1 cellular context compared by ENCODE assay signal in the genomic region with DNA sequence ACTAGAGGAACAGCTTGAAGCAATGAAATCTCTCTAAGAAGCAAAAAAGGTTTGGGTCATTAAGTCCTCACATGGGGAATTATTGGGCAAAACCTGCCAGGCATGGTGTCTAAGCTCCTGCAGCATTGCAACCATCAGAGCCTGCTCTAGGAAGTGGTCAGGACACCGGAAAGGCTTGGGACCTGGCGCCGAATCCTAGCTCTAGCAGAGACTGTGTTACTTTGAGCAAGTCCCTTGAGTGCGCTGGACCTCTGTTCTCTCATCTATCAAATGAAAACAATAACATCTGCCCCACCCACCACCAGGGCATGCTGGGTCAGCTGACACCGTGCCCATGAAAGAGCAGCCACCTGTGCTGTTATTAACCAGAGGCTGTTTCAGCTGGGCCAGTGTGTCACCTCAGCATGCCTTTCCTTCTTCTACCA.
TF ChIP-seq lines count a peak whose summit lies in the region.

No MANE protein-coding gene starts in this region.

TF ChIP-seq in HepG2, 621 proteins besides CTCF, POLR2A, EP300 and RAD21 (continued from another document and continues in another):
- TF ChIP-seq, protein P1, sequence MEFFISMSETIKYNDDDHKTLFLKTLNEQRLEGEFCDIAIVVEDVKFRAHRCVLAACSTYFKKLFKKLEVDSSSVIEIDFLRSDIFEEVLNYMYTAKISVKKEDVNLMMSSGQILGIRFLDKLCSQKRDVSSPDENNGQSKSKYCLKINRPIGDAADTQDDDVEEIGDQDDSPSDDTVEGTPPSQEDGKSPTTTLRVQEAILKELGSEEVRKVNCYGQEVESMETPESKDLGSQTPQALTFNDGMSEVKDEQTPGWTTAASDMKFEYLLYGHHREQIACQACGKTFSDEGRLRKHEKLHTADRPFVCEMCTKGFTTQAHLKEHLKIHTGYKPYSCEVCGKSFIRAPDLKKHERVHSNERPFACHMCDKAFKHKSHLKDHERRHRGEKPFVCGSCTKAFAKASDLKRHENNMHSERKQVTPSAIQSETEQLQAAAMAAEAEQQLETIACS (CRISPR knock-in tag; IDR thresholded peaks at IDR 0.05), result no peak
- TF ChIP-seq, protein P2, sequence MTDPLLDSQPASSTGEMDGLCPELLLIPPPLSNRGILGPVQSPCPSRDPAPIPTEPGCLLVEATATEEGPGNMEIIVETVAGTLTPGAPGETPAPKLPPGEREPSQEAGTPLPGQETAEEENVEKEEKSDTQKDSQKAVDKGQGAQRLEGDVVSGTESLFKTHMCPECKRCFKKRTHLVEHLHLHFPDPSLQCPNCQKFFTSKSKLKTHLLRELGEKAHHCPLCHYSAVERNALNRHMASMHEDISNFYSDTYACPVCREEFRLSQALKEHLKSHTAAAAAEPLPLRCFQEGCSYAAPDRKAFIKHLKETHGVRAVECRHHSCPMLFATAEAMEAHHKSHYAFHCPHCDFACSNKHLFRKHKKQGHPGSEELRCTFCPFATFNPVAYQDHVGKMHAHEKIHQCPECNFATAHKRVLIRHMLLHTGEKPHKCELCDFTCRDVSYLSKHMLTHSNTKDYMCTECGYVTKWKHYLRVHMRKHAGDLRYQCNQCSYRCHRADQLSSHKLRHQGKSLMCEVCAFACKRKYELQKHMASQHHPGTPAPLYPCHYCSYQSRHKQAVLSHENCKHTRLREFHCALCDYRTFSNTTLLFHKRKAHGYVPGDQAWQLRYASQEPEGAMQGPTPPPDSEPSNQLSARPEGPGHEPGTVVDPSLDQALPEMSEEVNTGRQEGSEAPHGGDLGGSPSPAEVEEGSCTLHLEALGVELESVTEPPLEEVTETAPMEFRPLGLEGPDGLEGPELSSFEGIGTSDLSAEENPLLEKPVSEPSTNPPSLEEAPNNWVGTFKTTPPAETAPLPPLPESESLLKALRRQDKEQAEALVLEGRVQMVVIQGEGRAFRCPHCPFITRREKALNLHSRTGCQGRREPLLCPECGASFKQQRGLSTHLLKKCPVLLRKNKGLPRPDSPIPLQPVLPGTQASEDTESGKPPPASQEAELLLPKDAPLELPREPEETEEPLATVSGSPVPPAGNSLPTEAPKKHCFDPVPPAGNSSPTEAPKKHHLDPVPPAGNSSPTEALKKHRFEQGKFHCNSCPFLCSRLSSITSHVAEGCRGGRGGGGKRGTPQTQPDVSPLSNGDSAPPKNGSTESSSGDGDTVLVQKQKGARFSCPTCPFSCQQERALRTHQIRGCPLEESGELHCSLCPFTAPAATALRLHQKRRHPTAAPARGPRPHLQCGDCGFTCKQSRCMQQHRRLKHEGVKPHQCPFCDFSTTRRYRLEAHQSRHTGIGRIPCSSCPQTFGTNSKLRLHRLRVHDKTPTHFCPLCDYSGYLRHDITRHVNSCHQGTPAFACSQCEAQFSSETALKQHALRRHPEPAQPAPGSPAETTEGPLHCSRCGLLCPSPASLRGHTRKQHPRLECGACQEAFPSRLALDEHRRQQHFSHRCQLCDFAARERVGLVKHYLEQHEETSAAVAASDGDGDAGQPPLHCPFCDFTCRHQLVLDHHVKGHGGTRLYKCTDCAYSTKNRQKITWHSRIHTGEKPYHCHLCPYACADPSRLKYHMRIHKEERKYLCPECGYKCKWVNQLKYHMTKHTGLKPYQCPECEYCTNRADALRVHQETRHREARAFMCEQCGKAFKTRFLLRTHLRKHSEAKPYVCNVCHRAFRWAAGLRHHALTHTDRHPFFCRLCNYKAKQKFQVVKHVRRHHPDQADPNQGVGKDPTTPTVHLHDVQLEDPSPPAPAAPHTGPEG (CRISPR knock-in tag; IDR thresholded peaks at IDR 0.05), result no peak
- TF ChIP-seq SMYD3 (CRISPR knock-in tag; IDR thresholded peaks at IDR 0.05) (0 out of 2 replicates have a peak, but pooled peaks have one; percentile 67), MEIS2 (CRISPR knock-in tag; IDR thresholded peaks at IDR 0.05) (no peak), ZNF616 (CRISPR knock-in tag; IDR thresholded peaks at IDR 0.05; ENCODE audit: low read depth) (no peak), ZNF546 (CRISPR knock-in tag; conservative IDR thresholded peaks at IDR 0.05) (no peak), TBL1XR1 (IDR thresholded peaks at IDR 0.05; ENCODE audit: borderline replicate concordance, low read length, partially characterized antibody) (no peak), ZNF101 (CRISPR knock-in tag; IDR thresholded peaks at IDR 0.05; ENCODE audit: borderline replicate concordance, low read depth) (no peak), ZNF557 (CRISPR knock-in tag; IDR thresholded peaks at IDR 0.05) (no peak), RFXANK (CRISPR knock-in tag; IDR thresholded peaks at IDR 0.05) (no peak), ZNF782 (CRISPR knock-in tag; IDR thresholded peaks at IDR 0.05; ENCODE audit: borderline replicate concordance) (no peak), HMGA1 (CRISPR knock-in tag; conservative IDR thresholded peaks at IDR 0.05) (no peak), PRPF4 (IDR thresholded peaks at IDR 0.05; ENCODE audit: low read depth, low read length, poor library complexity, severe bottlenecking) (no peak), ZNF781 (CRISPR knock-in tag; IDR thresholded peaks at IDR 0.05; ENCODE audit: borderline replicate concordance, not compliant biosample characterization) (peak; percentile 6), CHCHD3 (CRISPR knock-in tag; IDR thresholded peaks at IDR 0.05) (no peak), TGIF2 (CRISPR knock-in tag; IDR thresholded peaks at IDR 0.05) (no peak), KDM5A (IDR thresholded peaks at IDR 0.05; ENCODE audit: borderline replicate concordance, low read length) (no peak), EZH2 (conservative IDR thresholded peaks at IDR 0.05; ENCODE audit: low read depth, low read length) (no peak), ZFP41 (CRISPR knock-in tag; IDR thresholded peaks at IDR 0.05; ENCODE audit: borderline replicate concordance) (no peak), RBFOX2 (IDR thresholded peaks at IDR 0.05; ENCODE audit: low read depth, low read length) (no peak), GTF3A (CRISPR knock-in tag; conservative IDR thresholded peaks at IDR 0.05) (no peak), ZNF674 (CRISPR knock-in tag; IDR thresholded peaks at IDR 0.05; ENCODE audit: low read depth) (no peak), PAWR (CRISPR knock-in tag; IDR thresholded peaks at IDR 0.05; ENCODE audit: borderline replicate concordance) (no peak), DNMT1 (CRISPR knock-in tag; IDR thresholded peaks at IDR 0.05) (no peak), RBAK (CRISPR knock-in tag; IDR thresholded peaks at IDR 0.05) (no peak), EEA1 (CRISPR knock-in tag; IDR thresholded peaks at IDR 0.05; ENCODE audit: borderline replicate concordance) (no peak)
- TF ChIP-seq, protein P3, sequence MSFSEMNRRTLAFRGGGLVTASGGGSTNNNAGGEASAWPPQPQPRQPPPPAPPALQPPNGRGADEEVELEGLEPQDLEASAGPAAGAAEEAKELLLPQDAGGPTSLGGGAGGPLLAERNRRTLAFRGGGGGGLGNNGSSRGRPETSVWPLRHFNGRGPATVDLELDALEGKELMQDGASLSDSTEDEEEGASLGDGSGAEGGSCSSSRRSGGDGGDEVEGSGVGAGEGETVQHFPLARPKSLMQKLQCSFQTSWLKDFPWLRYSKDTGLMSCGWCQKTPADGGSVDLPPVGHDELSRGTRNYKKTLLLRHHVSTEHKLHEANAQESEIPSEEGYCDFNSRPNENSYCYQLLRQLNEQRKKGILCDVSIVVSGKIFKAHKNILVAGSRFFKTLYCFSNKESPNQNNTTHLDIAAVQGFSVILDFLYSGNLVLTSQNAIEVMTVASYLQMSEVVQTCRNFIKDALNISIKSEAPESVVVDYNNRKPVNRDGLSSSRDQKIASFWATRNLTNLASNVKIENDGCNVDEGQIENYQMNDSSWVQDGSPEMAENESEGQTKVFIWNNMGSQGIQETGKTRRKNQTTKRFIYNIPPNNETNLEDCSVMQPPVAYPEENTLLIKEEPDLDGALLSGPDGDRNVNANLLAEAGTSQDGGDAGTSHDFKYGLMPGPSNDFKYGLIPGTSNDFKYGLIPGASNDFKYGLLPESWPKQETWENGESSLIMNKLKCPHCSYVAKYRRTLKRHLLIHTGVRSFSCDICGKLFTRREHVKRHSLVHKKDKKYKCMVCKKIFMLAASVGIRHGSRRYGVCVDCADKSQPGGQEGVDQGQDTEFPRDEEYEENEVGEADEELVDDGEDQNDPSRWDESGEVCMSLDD (CRISPR knock-in tag; IDR thresholded peaks at IDR 0.05; ENCODE audit: borderline replicate concordance), result no peak
- TF ChIP-seq, protein P4, sequence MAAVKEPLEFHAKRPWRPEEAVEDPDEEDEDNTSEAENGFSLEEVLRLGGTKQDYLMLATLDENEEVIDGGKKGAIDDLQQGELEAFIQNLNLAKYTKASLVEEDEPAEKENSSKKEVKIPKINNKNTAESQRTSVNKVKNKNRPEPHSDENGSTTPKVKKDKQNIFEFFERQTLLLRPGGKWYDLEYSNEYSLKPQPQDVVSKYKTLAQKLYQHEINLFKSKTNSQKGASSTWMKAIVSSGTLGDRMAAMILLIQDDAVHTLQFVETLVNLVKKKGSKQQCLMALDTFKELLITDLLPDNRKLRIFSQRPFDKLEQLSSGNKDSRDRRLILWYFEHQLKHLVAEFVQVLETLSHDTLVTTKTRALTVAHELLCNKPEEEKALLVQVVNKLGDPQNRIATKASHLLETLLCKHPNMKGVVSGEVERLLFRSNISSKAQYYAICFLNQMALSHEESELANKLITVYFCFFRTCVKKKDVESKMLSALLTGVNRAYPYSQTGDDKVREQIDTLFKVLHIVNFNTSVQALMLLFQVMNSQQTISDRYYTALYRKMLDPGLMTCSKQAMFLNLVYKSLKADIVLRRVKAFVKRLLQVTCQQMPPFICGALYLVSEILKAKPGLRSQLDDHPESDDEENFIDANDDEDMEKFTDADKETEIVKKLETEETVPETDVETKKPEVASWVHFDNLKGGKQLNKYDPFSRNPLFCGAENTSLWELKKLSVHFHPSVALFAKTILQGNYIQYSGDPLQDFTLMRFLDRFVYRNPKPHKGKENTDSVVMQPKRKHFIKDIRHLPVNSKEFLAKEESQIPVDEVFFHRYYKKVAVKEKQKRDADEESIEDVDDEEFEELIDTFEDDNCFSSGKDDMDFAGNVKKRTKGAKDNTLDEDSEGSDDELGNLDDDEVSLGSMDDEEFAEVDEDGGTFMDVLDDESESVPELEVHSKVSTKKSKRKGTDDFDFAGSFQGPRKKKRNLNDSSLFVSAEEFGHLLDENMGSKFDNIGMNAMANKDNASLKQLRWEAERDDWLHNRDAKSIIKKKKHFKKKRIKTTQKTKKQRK (IDR thresholded peaks at IDR 0.05; ENCODE audit: low read length), result no peak
- TF ChIP-seq, protein P5, sequence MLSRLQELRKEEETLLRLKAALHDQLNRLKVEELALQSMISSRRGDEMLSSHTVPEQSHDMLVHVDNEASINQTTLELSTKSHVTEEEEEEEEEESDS (CRISPR knock-in tag; IDR thresholded peaks at IDR 0.05; ENCODE audit: borderline replicate concordance), result no peak
- TF ChIP-seq, protein P6, sequence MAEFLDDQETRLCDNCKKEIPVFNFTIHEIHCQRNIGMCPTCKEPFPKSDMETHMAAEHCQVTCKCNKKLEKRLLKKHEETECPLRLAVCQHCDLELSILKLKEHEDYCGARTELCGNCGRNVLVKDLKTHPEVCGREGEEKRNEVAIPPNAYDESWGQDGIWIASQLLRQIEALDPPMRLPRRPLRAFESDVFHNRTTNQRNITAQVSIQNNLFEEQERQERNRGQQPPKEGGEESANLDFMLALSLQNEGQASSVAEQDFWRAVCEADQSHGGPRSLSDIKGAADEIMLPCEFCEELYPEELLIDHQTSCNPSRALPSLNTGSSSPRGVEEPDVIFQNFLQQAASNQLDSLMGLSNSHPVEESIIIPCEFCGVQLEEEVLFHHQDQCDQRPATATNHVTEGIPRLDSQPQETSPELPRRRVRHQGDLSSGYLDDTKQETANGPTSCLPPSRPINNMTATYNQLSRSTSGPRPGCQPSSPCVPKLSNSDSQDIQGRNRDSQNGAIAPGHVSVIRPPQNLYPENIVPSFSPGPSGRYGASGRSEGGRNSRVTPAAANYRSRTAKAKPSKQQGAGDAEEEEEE (CRISPR knock-in tag; IDR thresholded peaks at IDR 0.05; ENCODE audit: borderline replicate concordance), result no peak
- TF ChIP-seq, protein P7, sequence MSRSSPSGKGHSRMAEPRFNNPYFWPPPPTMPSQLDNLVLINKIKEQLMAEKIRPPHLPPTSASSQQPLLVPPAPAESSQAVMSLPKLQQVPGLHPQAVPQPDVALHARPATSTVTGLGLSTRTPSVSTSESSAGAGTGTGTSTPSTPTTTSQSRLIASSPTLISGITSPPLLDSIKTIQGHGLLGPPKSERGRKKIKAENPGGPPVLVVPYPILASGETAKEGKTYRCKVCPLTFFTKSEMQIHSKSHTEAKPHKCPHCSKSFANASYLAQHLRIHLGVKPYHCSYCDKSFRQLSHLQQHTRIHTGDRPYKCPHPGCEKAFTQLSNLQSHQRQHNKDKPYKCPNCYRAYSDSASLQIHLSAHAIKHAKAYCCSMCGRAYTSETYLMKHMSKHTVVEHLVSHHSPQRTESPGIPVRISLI (CRISPR knock-in tag; IDR thresholded peaks at IDR 0.05; ENCODE audit: borderline replicate concordance), result no peak
- TF ChIP-seq, protein P8, sequence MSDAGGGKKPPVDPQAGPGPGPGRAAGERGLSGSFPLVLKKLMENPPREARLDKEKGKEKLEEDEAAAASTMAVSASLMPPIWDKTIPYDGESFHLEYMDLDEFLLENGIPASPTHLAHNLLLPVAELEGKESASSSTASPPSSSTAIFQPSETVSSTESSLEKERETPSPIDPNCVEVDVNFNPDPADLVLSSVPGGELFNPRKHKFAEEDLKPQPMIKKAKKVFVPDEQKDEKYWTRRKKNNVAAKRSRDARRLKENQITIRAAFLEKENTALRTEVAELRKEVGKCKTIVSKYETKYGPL (CRISPR knock-in tag; IDR thresholded peaks at IDR 0.05), result no peak
- TF ChIP-seq, protein P9, sequence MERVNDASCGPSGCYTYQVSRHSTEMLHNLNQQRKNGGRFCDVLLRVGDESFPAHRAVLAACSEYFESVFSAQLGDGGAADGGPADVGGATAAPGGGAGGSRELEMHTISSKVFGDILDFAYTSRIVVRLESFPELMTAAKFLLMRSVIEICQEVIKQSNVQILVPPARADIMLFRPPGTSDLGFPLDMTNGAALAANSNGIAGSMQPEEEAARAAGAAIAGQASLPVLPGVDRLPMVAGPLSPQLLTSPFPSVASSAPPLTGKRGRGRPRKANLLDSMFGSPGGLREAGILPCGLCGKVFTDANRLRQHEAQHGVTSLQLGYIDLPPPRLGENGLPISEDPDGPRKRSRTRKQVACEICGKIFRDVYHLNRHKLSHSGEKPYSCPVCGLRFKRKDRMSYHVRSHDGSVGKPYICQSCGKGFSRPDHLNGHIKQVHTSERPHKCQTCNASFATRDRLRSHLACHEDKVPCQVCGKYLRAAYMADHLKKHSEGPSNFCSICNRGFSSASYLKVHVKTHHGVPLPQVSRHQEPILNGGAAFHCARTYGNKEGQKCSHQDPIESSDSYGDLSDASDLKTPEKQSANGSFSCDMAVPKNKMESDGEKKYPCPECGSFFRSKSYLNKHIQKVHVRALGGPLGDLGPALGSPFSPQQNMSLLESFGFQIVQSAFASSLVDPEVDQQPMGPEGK (CRISPR knock-in tag; IDR thresholded peaks at IDR 0.05), result no peak
- TF ChIP-seq, protein P10, sequence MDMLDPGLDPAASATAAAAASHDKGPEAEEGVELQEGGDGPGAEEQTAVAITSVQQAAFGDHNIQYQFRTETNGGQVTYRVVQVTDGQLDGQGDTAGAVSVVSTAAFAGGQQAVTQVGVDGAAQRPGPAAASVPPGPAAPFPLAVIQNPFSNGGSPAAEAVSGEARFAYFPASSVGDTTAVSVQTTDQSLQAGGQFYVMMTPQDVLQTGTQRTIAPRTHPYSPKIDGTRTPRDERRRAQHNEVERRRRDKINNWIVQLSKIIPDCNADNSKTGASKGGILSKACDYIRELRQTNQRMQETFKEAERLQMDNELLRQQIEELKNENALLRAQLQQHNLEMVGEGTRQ (IDR thresholded peaks at IDR 0.05; ENCODE audit: low read depth, low read length), result peak; percentile 40; the same call in 1 of the 2 replicates
- TF ChIP-seq, protein P10 (CRISPR knock-in tag; IDR thresholded peaks at IDR 0.05; ENCODE audit: borderline replicate concordance), result peak; percentile 39; the same call in 1 of the 2 replicates
